Comparison of ENCODE assay signal across 1 cellular context in the genomic region with DNA sequence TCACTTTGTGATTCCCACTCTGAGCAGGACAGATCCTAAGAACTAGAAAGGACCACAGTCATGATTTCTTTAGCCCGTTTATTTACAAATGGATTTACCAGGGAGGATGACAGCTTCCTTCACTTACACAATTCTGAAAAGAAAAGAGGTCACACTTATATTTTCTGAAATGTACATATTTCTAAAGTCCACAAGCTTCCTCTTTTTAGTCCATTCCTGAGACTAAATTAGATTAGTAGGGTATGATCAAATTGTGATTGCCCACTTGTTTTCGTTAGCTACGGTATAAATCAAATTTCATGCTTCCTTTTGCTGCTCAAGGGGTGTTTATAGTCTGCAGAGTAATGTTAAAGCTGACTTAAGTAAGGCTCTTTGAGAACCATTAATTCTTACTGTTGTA.
TF ChIP-seq lines count a peak whose summit lies in the region.

No MANE protein-coding gene starts in this region.

TF ChIP-seq in WTC11, 78 proteins besides CTCF, POLR2A, EP300 and RAD21 (continued from another document):
- TF ChIP-seq ZNF281 (CRISPR knock-in tag; IDR thresholded peaks at IDR 0.05) (no peak), IRF2 (CRISPR knock-in tag; IDR thresholded peaks at IDR 0.05; ENCODE audit: borderline replicate concordance, low read depth) (no peak), ZNF671 (CRISPR knock-in tag; IDR thresholded peaks at IDR 0.05) (no peak), FOXK1 (CRISPR knock-in tag; IDR thresholded peaks at IDR 0.05) (no peak), NR1H2 (CRISPR knock-in tag; IDR thresholded peaks at IDR 0.05) (no peak)
